In genomic region chr7:155795401-155795800, GRCh38 we compare ENCODE assay signal across 21 cellular contexts. TPM values are rescaled to one million over a fixed set of nuclear protein-coding genes. Genes with fewer than 3 reads are reported as not detected.
DNase-seq lines count a peak whose midpoint lies in the region; ATAC-seq, FAIRE-seq and TF ChIP-seq lines count a peak whose summit lies in the region.
"Had no signal": no experiment of that assay in that cellular context is flagged by ENCODE, and none has a peak within 500 bp of the region (broad histone marks: within the 10 kb centered on the region; RNA-seq: fewer than 3 reads in every experiment).

No MANE protein-coding gene starts in this region.

- no peak overlapping the region for H2AFZ ChIP-seq in SK-N-SH (ENCODE audit: low read depth)
- no peak overlapping the region for H2AFZ ChIP-seq in HepG2 (ENCODE audit: low read length)
- no peak overlapping the region for H2AFZ ChIP-seq in neuronal stem cell (ENCODE audit: low read length)

- H3K79me1 ChIP-seq in neuronal stem cell (ENCODE audit: low read depth, low read length), result no peaks in the 10 kb centered on the region

- H4K20me1 ChIP-seq in SK-N-SH (ENCODE audit: insufficient read depth) (no peaks in the 10 kb centered on the region), HepG2 (ENCODE audit: insufficient read depth, low read length) (no peaks in the 10 kb centered on the region)

- H3K14ac ChIP-seq in neuronal stem cell (ENCODE audit: low read length), result no peak overlapping the region

- H3K27me3 ChIP-seq in SK-N-SH (ENCODE audit: insufficient read depth) (peaks cover 49% of the 10 kb centered on the region), right lobe of liver (no peaks in the 10 kb centered on the region), HepG2 (ENCODE audit: control insufficient read depth in 1 of 2, insufficient read depth in 2 of 2, low read length in 2 of 2) (peaks cover 7 to 38% of the 10 kb centered on the region in 2 experiments; a peak in 4 of 5 replicates), neuronal stem cell (ENCODE audit: control insufficient read depth in 3 of 3, insufficient read depth in 3 of 3, low read depth in 1 of 3, low read length in 3 of 3) (peaks cover 0 to 49% (median 26%) of the 10 kb centered on the region in 3 experiments)

- H3F3A ChIP-seq in SK-N-SH (replicated peaks; ENCODE audit: insufficient read depth), result peaks cover 5% of the 10 kb centered on the region

- H3K23ac ChIP-seq in neuronal stem cell (ENCODE audit: low read depth, low read length, poor library complexity), result no peak overlapping the region

- H4K91ac ChIP-seq in neuronal stem cell (ENCODE audit: low read depth, low read length, poor library complexity), result no peak overlapping the region

- H2AK5ac ChIP-seq in neuronal stem cell (ENCODE audit: low read depth, low read length), result no peak overlapping the region

- H3K36me3 ChIP-seq in SK-N-SH (replicated peaks in 1 of 2; ENCODE audit: control insufficient read depth in 1 of 2, insufficient read depth in 2 of 2, low read length in 1 of 2), result no peaks in the 10 kb centered on the region
- no peaks in the 10 kb centered on the region for H3K36me3 ChIP-seq in right lobe of liver
- H3K36me3 ChIP-seq in HepG2 (replicated peaks in 1 of 2; ENCODE audit: control insufficient read depth in 1 of 2, insufficient read depth in 2 of 2, low read length in 2 of 2), result no peaks in the 10 kb centered on the region
- peaks cover 0 to 2% of the 10 kb centered on the region in 2 donors for H3K36me3 ChIP-seq in neuronal stem cell (replicated peaks in 1 of 2; ENCODE audit: control insufficient read depth in 2 of 2, insufficient read depth in 2 of 2, low read length in 2 of 2)
- H3K36me3 ChIP-seq: HAP-1 had no signal

- FAIRE-seq in HepG2 (lab: Jason Lieb, UNC), result no peak
- FAIRE-seq: D721Med, G401.6, GM12891 had no signal

- intact Hi-C loops in right lobe of liver (cut with DNase I), result loop anchor here (10.0 kb wide), 2 partner anchors 669 to 679 kb away; no protein-coding TSS in a partner anchor
- intact Hi-C loops in HepG2 (cut with micrococcal nuclease; ENCODE audit: unreplicated experiment), result loop anchor here (5.0 kb wide), 1 partner anchor 1022 kb away; no protein-coding TSS in a partner anchor

- H3K4me1 ChIP-seq in SK-N-SH (ENCODE audit: control insufficient read depth in 1 of 2, insufficient read depth in 2 of 2, low read depth in 1 of 2, low read length in 1 of 2) (peaks cover 0 to 2% of the 10 kb centered on the region in 2 experiments; a peak in 1 of 4 replicates), right lobe of liver (peaks cover 0 to 3% (median 0%) of the 10 kb centered on the region in 4 donors), HepG2 (ENCODE audit: insufficient read depth, low read length) (peaks cover 43% of the 10 kb centered on the region), neuronal stem cell (ENCODE audit: control insufficient read depth in 2 of 2, insufficient read depth in 1 of 2, low read depth in 1 of 2, low read length in 2 of 2) (peaks cover 0 to 1% of the 10 kb centered on the region in 2 donors)
- H3K4me1 ChIP-seq: HAP-1 had no signal

- peak; percentile 39 for DNase-seq in SK-N-SH
- peak in 2 of 3 donors; percentile 14 to 46 for DNase-seq in right lobe of liver
- DNase-seq in HepG2 (ENCODE audit: low spot score), result no peak
- no peak for DNase-seq in neuronal stem cell (ENCODE audit: low spot score)
- DNase-seq in NCI-H226, result no peak
- DNase-seq: CD8-positive, alpha-beta T cell; COR-L47; DMS153; DMS79 treated with DMSO at 0.1 percent for 48 hours; EL; GOT3 had no signal

- no peak overlapping the region for H2BK120ac ChIP-seq in neuronal stem cell (ENCODE audit: low read depth, low read length)

- H3K27ac ChIP-seq in SK-N-SH (ENCODE audit: low read depth in 2 of 2, low read length in 1 of 2) (no peak overlapping the region), right lobe of liver (no peak overlapping the region), HepG2 (ENCODE audit: extremely low read length, insufficient read depth, low read length) (no peak overlapping the region), neuronal stem cell (replicated peaks; ENCODE audit: low read length) (no peak overlapping the region)
- H3K27ac ChIP-seq: 22Rv1 had no signal

- in situ Hi-C loops in HepG2 (cut with HindIII; ENCODE audit: extremely low pct_ligation_motif_present, low pct_unique_long_range_greater_than_20kb), result loop anchor here (5.0 kb wide), 1 partner anchor 1022 kb away; no protein-coding TSS in a partner anchor

- no TSS peak for BruUV-seq in HepG2 (replicated peaks; lab: Mats Ljungman, UMichigan)

- H2BK12ac ChIP-seq in neuronal stem cell (ENCODE audit: low read length), result no peak overlapping the region

- TF ChIP-seq RAD21 in SK-N-SH (IDR thresholded peaks at IDR 0.05; ENCODE audit: low read length), result no peak
- no peak for TF ChIP-seq RAD21 in HepG2 (CRISPR knock-in tag; IDR thresholded peaks at IDR 0.05)

- H3K4me3 ChIP-seq in SK-N-SH (ENCODE audit: low read depth in 2 of 2, low read length in 1 of 2) (no peak overlapping the region), right lobe of liver (no peak overlapping the region), HepG2 (replicated peaks in 1 of 3; ENCODE audit: insufficient read depth in 1 of 3, low read depth in 2 of 3, low read length in 3 of 3) (no peak overlapping the region), neuronal stem cell (ENCODE audit: low read length in 2 of 2) (no peak overlapping the region)
- H3K4me3 ChIP-seq: HAP-1 had no signal

- H2BK5ac ChIP-seq in neuronal stem cell (ENCODE audit: low read length), result peak overlapping the region; percentile 88

- H3K9me3 ChIP-seq in SK-N-SH, result no peaks in the 10 kb centered on the region
- H3K9me3 ChIP-seq in right lobe of liver, result no peaks in the 10 kb centered on the region
- H3K9me3 ChIP-seq in HepG2 (ENCODE audit: low read length), result no peaks in the 10 kb centered on the region
- H3K9me3 ChIP-seq in neuronal stem cell (replicated peaks in 1 of 2; ENCODE audit: control insufficient read depth in 2 of 2, insufficient read depth in 1 of 2, low read depth in 1 of 2, low read length in 2 of 2), result peaks cover 0 to 7% of the 10 kb centered on the region in 2 donors
- H3K9me3 ChIP-seq: HAP-1 had no signal

- H3K4me2 ChIP-seq in SK-N-SH, result no peak overlapping the region
- H3K4me2 ChIP-seq in HepG2 (ENCODE audit: low read depth, low read length), result no peak overlapping the region
- no peak overlapping the region for H3K4me2 ChIP-seq in neuronal stem cell (ENCODE audit: insufficient read depth, low read length, poor library complexity, severe bottlenecking)

- TF ChIP-seq POLR2A in right lobe of liver (IDR thresholded peaks at IDR 0.05) (no peak), HepG2 (IDR thresholded peaks at IDR 0.05; ENCODE audit: insufficient read depth in 1 of 2, low read depth in 2 of 2, low read length in 2 of 2) (no peak)

- peak overlapping the region; percentile 31 for H4K8ac ChIP-seq in neuronal stem cell (ENCODE audit: low read depth, low read length)

- no peak for TF ChIP-seq CTCF in SK-N-SH (IDR thresholded peaks at IDR 0.05)
- TF ChIP-seq CTCF in right lobe of liver (IDR thresholded peaks at IDR 0.05), result no peak
- no peak for TF ChIP-seq CTCF in HepG2 (CRISPR knock-in tag; IDR thresholded peaks at IDR 0.05)

- 38% methylated on average over 7 of the region's 7 CpGs for WGBS in SK-N-SH (ENCODE audit: low lambda C conversion rate)
- 74% methylated on average over 4 of the region's 7 CpGs for WGBS in right lobe of liver (ENCODE audit: insufficient coverage, low coverage, low lambda C conversion rate, missing lambda C conversion rate)
- 52% methylated on average over 5 of the region's 7 CpGs for WGBS in HepG2 (ENCODE audit: low lambda C conversion rate)
- WGBS in neuronal stem cell (ENCODE audit: extremely low coverage in 2 of 2, insufficient read length in 2 of 2, insufficient replicate concordance in 1 of 2), 2 donors, result no CpG with 5 or more reads among the region's 7 CpGs

- CTCF ChIA-PET in SK-N-SH (lab: Yijun Ruan, JAX) (interaction anchor here (0.6 to 3.5 kb wide), 9 partner anchors 10 to 968 kb away, joined by 3 to 20 read pairs (median 5); no protein-coding TSS in a partner anchor), HepG2 (lab: Yijun Ruan, JAX; ENCODE audit: low intra/inter-chr PET ratio, low total read pairs) (no interaction called here)

- ATAC-seq in SK-N-SH treated with all-trans-retinoic acid at 6 μM for 48 hours, result no peak
- ATAC-seq in right lobe of liver, result no peak
- no peak for ATAC-seq in HepG2
- no peak for ATAC-seq in GM21723 (IDR thresholded peaks at IDR 0.05; ENCODE audit: unreplicated experiment)
- ATAC-seq: CD8-positive, alpha-beta T cell had no signal

- no peak overlapping the region for H3K18ac ChIP-seq in neuronal stem cell (ENCODE audit: low read length)

- no peaks in the 10 kb centered on the region for H3K79me2 ChIP-seq in SK-N-SH (ENCODE audit: insufficient read depth)
- no peaks in the 10 kb centered on the region for H3K79me2 ChIP-seq in HepG2 (ENCODE audit: insufficient read depth, low read length)

- H3K4ac ChIP-seq in neuronal stem cell (ENCODE audit: low read length), result no peak overlapping the region

- POLR2A ChIA-PET in SK-N-SH (lab: Yijun Ruan, JAX) (no interaction called here), HepG2 (lab: Yijun Ruan, JAX) (no interaction called here)

- TF ChIP-seq EP300 in SK-N-SH (IDR thresholded peaks at IDR 0.05; ENCODE audit: borderline replicate concordance in 1 of 2, low read depth in 1 of 2, low read length in 1 of 2) (no peak), HepG2 (IDR thresholded peaks at IDR 0.05; ENCODE audit: low read depth in 2 of 2, low read length in 2 of 2) (no peak), HepG2 (CRISPR knock-in tag; IDR thresholded peaks at IDR 0.05; ENCODE audit: borderline replicate concordance) (no peak)

- H2BK15ac ChIP-seq in neuronal stem cell (ENCODE audit: low read length), result no peak overlapping the region

- H3K9ac ChIP-seq in SK-N-SH (no peak overlapping the region), HepG2 (ENCODE audit: insufficient read depth, low read depth, low read length) (no peak overlapping the region), neuronal stem cell (ENCODE audit: low read depth, low read length, poor library complexity) (no peak overlapping the region)

- H3K9me2 ChIP-seq in SK-N-SH, result no peaks in the 10 kb centered on the region

RNA-seq across cellular contexts. Expression of gene SHH, which starts 16.9 kb away (rescaled TPM):
- polyA plus RNA-seq in SK-N-SH (2012; rRNA removed), result not detected in 2 replicates
- polyA plus RNA-seq in SK-N-SH (2012; cell fraction: cytosol; rRNA removed), result not detected in 2 replicates
- not detected in 2 replicates for polyA plus RNA-seq in SK-N-SH (2012; cell fraction: nucleus; rRNA removed)
- total RNA-seq in right lobe of liver, result 10 to 100 TPM in 4 of 6 experiments, 1 to 10 TPM in 2; 6.8 to 18.6 (median 12.4) TPM
- 1.7 and 1.9 TPM in 2 replicates for total RNA-seq in HepG2 (2016; rRNA removed; fragmentation: Illumina TruSeq; extraction: Trizol)
- total RNA-seq in HepG2 (2016; cell fraction: cytosol; rRNA removed; fragmentation: Illumina TruSeq; extraction: Trizol; ENCODE audit: low read depth), result 0.10 and 0.53 TPM in 2 replicates
- 1.3 and 2.2 TPM in 2 replicates for total RNA-seq in HepG2 (2016; cell fraction: insoluble cytoplasmic fraction; rRNA removed; fragmentation: Illumina TruSeq; extraction: Trizol)
- 0.80 and 1.6 TPM in 2 replicates for total RNA-seq in HepG2 (2016; cell fraction: membrane; rRNA removed; fragmentation: Illumina TruSeq; extraction: Trizol)
- total RNA-seq in HepG2 (2016; cell fraction: nucleus; rRNA removed; fragmentation: Illumina TruSeq; extraction: Trizol), result 1.3 TPM in 2 replicates
- 3.4 and 4.9 TPM in 2 replicates for polyA plus RNA-seq in HepG2 (2011; rRNA removed)
- polyA plus RNA-seq in HepG2 (2011; cell fraction: cytosol; rRNA removed), result 1.9 and 3.3 TPM in 2 replicates
- polyA plus RNA-seq in HepG2 (2011; cell fraction: nucleus; rRNA removed), result 12.2 and 16.4 TPM in 2 replicates
- polyA plus RNA-seq in HepG2 (2012), result 3.5 and 6.3 TPM in 2 replicates
- 0.17 TPM in 2 replicates for polyA plus RNA-seq in HepG2 (2016; cell fraction: cytosol; fragmentation: Illumina TruSeq; extraction: Trizol; ENCODE audit: low read depth)
- polyA plus RNA-seq in HepG2 (2016; cell fraction: insoluble cytoplasmic fraction; fragmentation: Illumina TruSeq; extraction: Trizol; ENCODE audit: low read depth), result 1.8 and 2.1 TPM in 2 replicates
- 0.12 and 0.47 TPM in 2 replicates for polyA plus RNA-seq in HepG2 (2016; cell fraction: membrane; fragmentation: Illumina TruSeq; extraction: Trizol; ENCODE audit: low read depth)
- polyA plus RNA-seq in HepG2 (2016; cell fraction: nucleus; fragmentation: Illumina TruSeq; extraction: Trizol; ENCODE audit: insufficient read depth, low read depth), result 3.9 and 4.1 TPM in 2 replicates
- polyA minus RNA-seq in HepG2 (2011; rRNA and poly(A)+ RNA removed; ENCODE audit: low replicate concordance), result 9.0 TPM in 1 of 2 replicates, not detected in the other
- polyA minus RNA-seq in HepG2 (2011; cell fraction: cytosol; rRNA and poly(A)+ RNA removed), result 4.0 and 5.5 TPM in 2 replicates
- 4.5 and 5.2 TPM in 2 replicates for polyA minus RNA-seq in HepG2 (2011; cell fraction: nucleus; rRNA and poly(A)+ RNA removed)
- 0.08 TPM for polyA plus RNA-seq in neuronal stem cell (2013, experiment 1 of 2)
- polyA plus RNA-seq in neuronal stem cell (2013, experiment 2 of 2), result 0.06 TPM
- total RNA-seq: A673; CD8-positive, alpha-beta T cell had no signal
- polyA plus RNA-seq: BJ, CD14-positive monocyte had no signal

Comparison
In these comparisons a context has a peak if more than half of its experiments do, and no peak if none do; other contexts are left out.
1. DNase-seq: peak in SK-N-SH (single experiment) and right lobe of liver (2 of 3); none in HepG2 (single experiment), neuronal stem cell (single experiment) and NCI-H226 (single experiment).